33 cellular contexts compared by ENCODE assay signal in genomic region chr12:19142499-19142898, GRCh38.
"Had no signal": no experiment of that assay in that cellular context is flagged by ENCODE, and none has a peak within 500 bp of the region (broad histone marks: within the 10 kb centered on the region; RNA-seq: fewer than 3 reads in every experiment).

No MANE protein-coding gene starts in this region.

- H3K27me3 ChIP-seq: ascending aorta, breast epithelium, cardiac muscle cell, colonic mucosa, dorsolateral prefrontal cortex, esophagus muscularis mucosa, foreskin keratinocyte, gastrocnemius medialis, heart left ventricle had no signal

- H3K4me1 ChIP-seq: ascending aorta, breast epithelium, colonic mucosa, gastrocnemius medialis had no signal

- DNase-seq: activated B cell treated with CpG ODN at 0.5 μM for 24 hours; activated CD4-positive, alpha-beta T cell treated with anti-CD3 and anti-CD28 coated beads for 48 hours; activated CD4-positive, alpha-beta T cell treated with anti-CD3 and anti-CD28 coated beads, Interleukin-2, amount 50 U/mL, for 1 hour; activated CD4-positive, alpha-beta T cell treated with anti-CD3 and anti-CD28 coated beads, Interleukin-2, amount 50 U/mL, for 48 hours; activated CD8-positive, alpha-beta memory T cell treated with anti-CD3 and anti-CD28 coated beads for 24 hours; activated CD8-positive, alpha-beta memory T cell treated with anti-CD3 and anti-CD28 coated beads, Interleukin-2, amount 50 U/mL, for 4 hours; activated CD8-positive, alpha-beta T cell treated with anti-CD3 and anti-CD28 coated beads for 36 hours; activated effector memory CD4-positive, alpha-beta T cell treated with anti-CD3 and anti-CD28 coated beads, Interleukin-2, amount 50 U/mL, for 16 hours; activated naive CD4-positive, alpha-beta T cell treated with anti-CD3 and anti-CD28 coated beads for 36 hours; activated naive CD8-positive, alpha-beta T cell treated with anti-CD3 and anti-CD28 coated beads, Interleukin-2, amount 10 ng/mL, durations not matched to agents 7 days and 5 days; activated T-cell treated with anti-CD3 and anti-CD28 coated beads, Interleukin-2, amount 50 U/mL, for 1 hour; activated T-cell treated with anti-CD3 and anti-CD28 coated beads, Interleukin-2, amount 50 U/mL, for 48 hours; central memory CD4-positive, alpha-beta T cell; cerebellar nuclear complex; colonic mucosa; dorsolateral prefrontal cortex; effector memory CD4-positive, alpha-beta T cell; endodermal cell; erythroblast; foreskin keratinocyte; gastrocnemius medialis; glutamatergic neuron; heart left ventricle; T-helper 1 cell; T-helper 17 cell; T1000; WERI-Rb-1 had no signal

- H3K4me3 ChIP-seq: ascending aorta, breast epithelium, cardiac muscle cell, colonic mucosa, dorsolateral prefrontal cortex, esophagus muscularis mucosa, gastrocnemius medialis, heart left ventricle had no signal

- H3K27ac ChIP-seq: ascending aorta, breast epithelium, cardiac muscle cell, colonic mucosa, dorsolateral prefrontal cortex, esophagus muscularis mucosa, foreskin keratinocyte, gastrocnemius medialis, heart left ventricle, WERI-Rb-1 had no signal

- ATAC-seq: activated CD4-positive, CD25-positive, alpha-beta regulatory T cell treated with anti-CD3 and anti-CD28 coated beads, Interleukin-2, amount 50 U/mL, for 24 hours; activated CD8-positive, alpha-beta T cell treated with anti-CD3 and anti-CD28 coated beads for 36 hours; activated naive CD4-positive, alpha-beta T cell treated with anti-CD3 and anti-CD28 coated beads, Interleukin-2, amount 50 U/mL, for 72 hours; foreskin keratinocyte; gastrocnemius medialis; heart left ventricle; T-helper 17 cell had no signal

- H3K9me3 ChIP-seq: ascending aorta, breast epithelium, colonic mucosa, esophagus muscularis mucosa, gastrocnemius medialis, heart left ventricle had no signal

- H3K36me3 ChIP-seq: ascending aorta, breast epithelium, colonic mucosa, gastrocnemius medialis had no signal
